In the genomic region with DNA sequence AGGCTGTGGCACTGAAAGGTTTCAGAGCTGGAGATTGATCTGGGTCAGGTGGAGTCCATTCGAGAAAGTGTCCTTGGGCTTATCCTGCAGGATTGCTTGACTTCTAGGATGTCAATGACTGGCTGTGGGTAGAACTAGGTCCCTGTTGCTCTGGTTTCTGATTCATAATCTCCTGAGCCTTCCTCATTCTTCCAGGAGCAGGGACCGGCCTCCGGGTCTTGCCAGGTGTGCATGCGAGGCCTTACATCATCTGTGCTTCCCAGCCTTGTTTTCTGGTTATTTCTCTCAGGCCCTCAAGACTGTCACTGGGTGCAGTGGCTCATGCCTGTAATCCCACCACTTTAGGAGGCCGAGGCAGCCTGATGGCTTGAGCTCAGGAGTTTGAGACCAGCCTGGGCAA, we compare ENCODE assay signal across 18 cellular contexts.
"Had no signal": no experiment of that assay in that cellular context is flagged by ENCODE, and none has a peak within 500 bp of the region (broad histone marks: within the 10 kb centered on the region; RNA-seq: fewer than 3 reads in every experiment).

No MANE protein-coding gene starts in this region.

- H3K4me3 ChIP-seq: body of pancreas, coronary artery, prostate gland, skin epidermis, suprapubic skin had no signal

- H3K27ac ChIP-seq: body of pancreas, coronary artery, foreskin keratinocyte, prostate gland, skin epidermis, suprapubic skin had no signal

- DNase-seq: activated CD4-positive, alpha-beta T cell treated with anti-CD3 and anti-CD28 coated beads for 48 hours; activated effector memory CD4-positive, alpha-beta T cell treated with anti-CD3 and anti-CD28 coated beads, Interleukin-2, amount 50 U/mL, for 16 hours; amygdala; body of pancreas; central memory CD4-positive, alpha-beta T cell; foreskin keratinocyte; head of caudate nucleus; mesendoderm; right cardiac atrium; stimulated activated CD4-positive, alpha-beta T cell treated with anti-CD3 and anti-CD28 coated beads, Interleukin-15, amount 100 ng/mL, for 24 hours; stimulated activated CD4-positive, alpha-beta T cell treated with anti-CD3 and anti-CD28 coated beads, Interleukin-4, amount 100 ng/mL, for 1 hour; stimulated activated naive CD4-positive, alpha-beta T cell treated with Interleukin-2 at 50 U/mL for 16 hours had no signal

- H3K27me3 ChIP-seq: body of pancreas, foreskin keratinocyte, suprapubic skin had no signal

- H3K36me3 ChIP-seq: prostate gland, suprapubic skin had no signal

- H3K9me3 ChIP-seq: body of pancreas, prostate gland, suprapubic skin had no signal

- ATAC-seq: body of pancreas, foreskin keratinocyte, right cardiac atrium, Right ventricle myocardium inferior, SK-N-SH treated with all-trans-retinoic acid at 6 μM for 48 hours had no signal

- H3K4me1 ChIP-seq: body of pancreas, suprapubic skin had no signal
